ENCODE assay signal across 13 cellular contexts in genomic region chr2:226758886-226759660, GRCh38. TPM values are rescaled to one million over a fixed set of nuclear protein-coding genes. Genes with fewer than 3 reads are reported as not detected.
DNase-seq lines count a peak whose midpoint lies in the region; ATAC-seq, FAIRE-seq and TF ChIP-seq lines count a peak whose summit lies in the region.
"Had no signal": no experiment of that assay in that cellular context is flagged by ENCODE, and none has a peak within 500 bp of the region (broad histone marks: within the 10 kb centered on the region; RNA-seq: fewer than 3 reads in every experiment).

No MANE protein-coding gene starts in this region.

- no peaks in the 10 kb centered on the region for H4K20me1 ChIP-seq in PC-9 (ENCODE audit: insufficient read depth)

- 0 out of 2 replicates have a peak overlapping the region, but pooled peaks have one; percentile 5 for H3K27ac ChIP-seq in PC-9
- H3K27ac ChIP-seq in rectal smooth muscle tissue (ENCODE audit: low read depth, low read length): peak overlapping the region; percentile 19

- no peak for ATAC-seq in activated CD8-positive, alpha-beta T cell treated with anti-CD3 and anti-CD28 coated beads, Interleukin-2, amount 10 ng/mL, durations not matched to agents 7 days and 5 days
- no peak for ATAC-seq in HG03095 (IDR thresholded peaks at IDR 0.05; ENCODE audit: unreplicated experiment)
- ATAC-seq in HG02623 (IDR thresholded peaks at IDR 0.05; ENCODE audit: unreplicated experiment): no peak
- ATAC-seq: activated naive CD4-positive, alpha-beta T cell treated with anti-CD3 and anti-CD28 coated beads, Interleukin-2, amount 50 U/mL, for 72 hours; stimulated activated naive CD8-positive, alpha-beta T cell treated with anti-CD3 and anti-CD28 coated beads, Interleukin-15, amount 100 ng/mL, for 72 hours had no signal

- no peaks in the 10 kb centered on the region for H3K9me3 Mint-ChIP-seq in activated CD8-positive, alpha-beta T cell treated with anti-CD3 and anti-CD28 coated beads, Interleukin-2, amount 10 ng/mL, durations not matched to agents 7 days and 5 days (ENCODE audit: insufficient read depth)
- H3K9me3 Mint-ChIP-seq: activated B cell treated with CpG ODN at 0.5 μM for 24 hours; stimulated activated naive CD8-positive, alpha-beta T cell treated with anti-CD3 and anti-CD28 coated beads, Interleukin-15, amount 100 ng/mL, for 72 hours had no signal

- no peaks in the 10 kb centered on the region for H3K36me3 Mint-ChIP-seq in activated CD8-positive, alpha-beta T cell treated with anti-CD3 and anti-CD28 coated beads, Interleukin-2, amount 10 ng/mL, durations not matched to agents 7 days and 5 days (ENCODE audit: low read depth)

- H3K4me1 ChIP-seq in PC-9 (replicated peaks; ENCODE audit: insufficient read depth) (peaks cover 18% of the 10 kb centered on the region), rectal smooth muscle tissue (ENCODE audit: control insufficient read depth, insufficient read depth, low read length) (peaks cover 16% of the 10 kb centered on the region)

- no peaks in the 10 kb centered on the region for H3K27me3 Mint-ChIP-seq in activated CD8-positive, alpha-beta T cell treated with anti-CD3 and anti-CD28 coated beads, Interleukin-2, amount 10 ng/mL, durations not matched to agents 7 days and 5 days (ENCODE audit: low read depth)
- H3K27me3 Mint-ChIP-seq: activated B cell treated with CpG ODN at 0.5 μM for 24 hours; stimulated activated naive CD8-positive, alpha-beta T cell treated with anti-CD3 and anti-CD28 coated beads, Interleukin-15, amount 100 ng/mL, for 72 hours had no signal

- no peak overlapping the region for H3K4me2 ChIP-seq in PC-9

- H3K4me3 Mint-ChIP-seq in activated CD8-positive, alpha-beta T cell treated with anti-CD3 and anti-CD28 coated beads, Interleukin-2, amount 10 ng/mL, durations not matched to agents 7 days and 5 days: no peak overlapping the region
- H3K4me3 Mint-ChIP-seq: activated B cell treated with CpG ODN at 0.5 μM for 24 hours; stimulated activated naive CD8-positive, alpha-beta T cell treated with anti-CD3 and anti-CD28 coated beads, Interleukin-15, amount 100 ng/mL, for 72 hours had no signal

- H3K9ac ChIP-seq in rectal smooth muscle tissue (ENCODE audit: low read length): no peak overlapping the region

- BruUV-seq in PC-9 (replicated peaks; lab: Mats Ljungman, UMichigan): no TSS peak

- no peak for DNase-seq in D721Med (ENCODE audit: insufficient read length, low spot score)
- no peak for DNase-seq in PC-9
- DNase-seq in fibroblast of peridontal ligament (ENCODE audit: extremely low read depth): peak; percentile 84
- DNase-seq in activated CD8-positive, alpha-beta T cell treated with anti-CD3 and anti-CD28 coated beads, Interleukin-2, amount 10 ng/mL, durations not matched to agents 7 days and 5 days: no peak
- DNase-seq in activated effector memory CD4-positive, alpha-beta T cell treated with Interleukin-2 at 50 U/mL for 16 hours: no peak
- DNase-seq: activated B cell treated with CpG ODN at 0.5 μM for 24 hours; COR-L47; erythroblast; stimulated activated naive CD8-positive, alpha-beta T cell treated with anti-CD3 and anti-CD28 coated beads, Interleukin-15, amount 100 ng/mL, for 72 hours had no signal

- CTCF ChIA-PET in PC-9 (lab: Charles Lee): no interaction called here
- CTCF ChIA-PET in activated CD8-positive, alpha-beta T cell treated with anti-CD3 and anti-CD28 coated beads, Interleukin-2, amount 10 ng/mL, durations not matched to agents 7 days and 5 days (lab: Charles Lee): no interaction called here

- peaks cover 22% of the 10 kb centered on the region for H3K36me3 ChIP-seq in PC-9 (ENCODE audit: low read depth)
- no peaks in the 10 kb centered on the region for H3K36me3 ChIP-seq in rectal smooth muscle tissue (ENCODE audit: control insufficient read depth, insufficient read depth, low read length)

- TF ChIP-seq CTCF in D721Med (IDR thresholded peaks at IDR 0.05; ENCODE audit: insufficient read depth, missing control alignments) (no peak), PC-9 (conservative IDR thresholded peaks at IDR 0.05) (no peak)

- H3K9me2 ChIP-seq in PC-9 (ENCODE audit: insufficient read depth): no peaks in the 10 kb centered on the region

- H3K27ac Mint-ChIP-seq in activated CD8-positive, alpha-beta T cell treated with anti-CD3 and anti-CD28 coated beads, Interleukin-2, amount 10 ng/mL, durations not matched to agents 7 days and 5 days: no peak overlapping the region
- H3K27ac Mint-ChIP-seq: activated B cell treated with CpG ODN at 0.5 μM for 24 hours; activated naive CD4-positive, alpha-beta T cell treated with anti-CD3 and anti-CD28 coated beads, Interleukin-2, amount 50 U/mL, for 72 hours; stimulated activated naive CD8-positive, alpha-beta T cell treated with anti-CD3 and anti-CD28 coated beads, Interleukin-15, amount 100 ng/mL, for 72 hours had no signal

- H3K27me3 ChIP-seq in PC-9 (ENCODE audit: insufficient read depth, low read depth) (no peaks in the 10 kb centered on the region), rectal smooth muscle tissue (ENCODE audit: control insufficient read depth, insufficient read depth, low read length) (no peaks in the 10 kb centered on the region)

- peak; percentile 16 for FAIRE-seq in D721Med (lab: Jason Lieb, UNC)

- H3F3A ChIP-seq in PC-9 (ENCODE audit: insufficient read depth, low read depth): peaks cover 17% of the 10 kb centered on the region

- H2AFZ ChIP-seq in PC-9: no peak overlapping the region

- H3K79me2 ChIP-seq in PC-9 (ENCODE audit: low read depth): peaks cover 92% of the 10 kb centered on the region

- H3K4me3 ChIP-seq in PC-9 (no peak overlapping the region), rectal smooth muscle tissue (ENCODE audit: low read length) (no peak overlapping the region)

- H3K9me3 ChIP-seq in PC-9 (ENCODE audit: insufficient read depth, low read depth): no peaks in the 10 kb centered on the region

- no peaks in the 10 kb centered on the region for H3K4me1 Mint-ChIP-seq in activated CD8-positive, alpha-beta T cell treated with anti-CD3 and anti-CD28 coated beads, Interleukin-2, amount 10 ng/mL, durations not matched to agents 7 days and 5 days (ENCODE audit: low read depth)

- POLR2A ChIA-PET in PC-9 (lab: Charles Lee; ENCODE audit: unreplicated experiment): no interaction called here
- POLR2A ChIA-PET in activated CD8-positive, alpha-beta T cell treated with anti-CD3 and anti-CD28 coated beads, Interleukin-2, amount 10 ng/mL, durations not matched to agents 7 days and 5 days (lab: Charles Lee): no interaction called here

- intact Hi-C loops in PC-9 (cut with micrococcal nuclease; ENCODE audit: unreplicated experiment): loop anchor here (5.0 kb wide), 1 partner anchor 33 kb away; no protein-coding TSS in a partner anchor

RNA-seq across cellular contexts. Expression of gene IRS1, which starts 40.5 kb away (rescaled TPM):
- total RNA-seq in PC-9 (2021): 26.2 and 28.6 TPM in 2 replicates
- 1 to 10 TPM; 7.3 to 9.6 TPM for total RNA-seq in activated CD8-positive, alpha-beta T cell treated with anti-CD3 and anti-CD28 coated beads, Interleukin-2, amount 10 ng/mL, durations not matched to agents 7 days and 5 days
